Comparison of ENCODE assay signal across 11 cellular contexts in genomic region chr18:23232331-23232730, GRCh38.
DNase-seq lines count a peak whose midpoint lies in the region; ATAC-seq and TF ChIP-seq lines count a peak whose summit lies in the region.
"Had no signal": no experiment of that assay in that cellular context is flagged by ENCODE, and none has a peak within 500 bp of the region (broad histone marks: within the 10 kb centered on the region; RNA-seq: fewer than 3 reads in every experiment).

No MANE protein-coding gene starts in this region.

- peaks cover 18% of the 10 kb centered on the region for H3K9me1 ChIP-seq in IMR-90 (ENCODE audit: insufficient read depth, low read length)

- peak overlapping the region; percentile 6; the same call in 1 of the 3 replicates for H2BK15ac ChIP-seq in IMR-90 (ENCODE audit: low read depth, low read length)
- no peak overlapping the region for H2BK15ac ChIP-seq in mesenchymal stem cell (ENCODE audit: low read depth, poor library complexity, severe bottlenecking)

- peak overlapping the region in 1 of 2 experiments; percentile 11 for H2BK12ac ChIP-seq in mesenchymal stem cell (ENCODE audit: low read length in 2 of 2)

- H3K27ac Mint-ChIP-seq in CD14-positive monocyte = peak overlapping the region in 5 of 7 donors; percentile 59 to 97 (median 95)
- H3K27ac Mint-ChIP-seq in activated T-helper 1 cell treated with anti-CD3 and anti-CD28 coated beads, Interleukin-12 subunit alpha, Interleukin-12 subunit beta, Interleukin-2, Interleukin-4 antibody, amounts not matched to agents 30 ng/mL and 10 ng/mL and 1 ng/mL, durations not matched to agents 14 hours and 24 hours and 36 hours = peak overlapping the region; percentile 22

- H4K8ac ChIP-seq in IMR-90 (ENCODE audit: low read depth in 2 of 2, low read length in 2 of 2) (peak overlapping the region in 1 of 2 experiments; percentile 54; a peak in 3 of 4 replicates), mesenchymal stem cell (ENCODE audit: low read length) (no peak overlapping the region)

- peaks cover 17% of the 10 kb centered on the region for H3K4me1 ChIP-seq in IMR-90 (ENCODE audit: control insufficient read depth, insufficient read depth, low read length)
- peaks cover 18% of the 10 kb centered on the region for H3K4me1 ChIP-seq in mesenchymal stem cell (ENCODE audit: control insufficient read depth, insufficient read depth, low read depth, low read length)

- in situ Hi-C loops in IMR-90 (cut with MboI; ENCODE audit: low sequenced_read_pairs) = no loop called here

- no TSS peak for BruUV-seq in IMR-90 (replicated peaks; lab: Mats Ljungman, UMichigan)

- H3K4me1 Mint-ChIP-seq in CD14-positive monocyte = peaks cover 48% of the 10 kb centered on the region
- H3K4me1 Mint-ChIP-seq in activated T-helper 1 cell treated with anti-CD3 and anti-CD28 coated beads, Interleukin-12 subunit alpha, Interleukin-12 subunit beta, Interleukin-2, Interleukin-4 antibody, amounts not matched to agents 30 ng/mL and 10 ng/mL and 1 ng/mL, durations not matched to agents 14 hours and 24 hours and 36 hours (ENCODE audit: low read depth) = peaks cover 59% of the 10 kb centered on the region

- WGBS in IMR-90 (ENCODE audit: extremely low coverage in 2 of 2, insufficient read length in 1 of 2), 2 experiments = no CpG with 5 or more reads among the region's 6 CpGs
- WGBS in mesenchymal stem cell = 93% methylated on average over 6 of the region's 6 CpGs

- H3K9me3 ChIP-seq in IMR-90 (ENCODE audit: control insufficient read depth, insufficient read depth, low read length) (no peaks in the 10 kb centered on the region), mesenchymal stem cell (ENCODE audit: control insufficient read depth, low read length) (no peaks in the 10 kb centered on the region)
- H3K9me3 ChIP-seq: Caco-2 had no signal

- no peak overlapping the region for H3K4ac ChIP-seq in IMR-90 (ENCODE audit: low read depth, low read length)
- H3K4ac ChIP-seq in mesenchymal stem cell (ENCODE audit: low read depth in 1 of 2, low read length in 2 of 2) = no peak overlapping the region

- H2AFZ ChIP-seq in IMR-90 (replicated peaks; ENCODE audit: low read length, poor library complexity) = no peak overlapping the region
- no peak overlapping the region for H2AFZ ChIP-seq in mesenchymal stem cell (ENCODE audit: low read depth, low read length)

- H3K27ac ChIP-seq in IMR-90 (ENCODE audit: insufficient read depth, low read length) (no peak overlapping the region), mesenchymal stem cell (ENCODE audit: low read length, poor library complexity, severe bottlenecking) (no peak overlapping the region)
- H3K27ac ChIP-seq: RWPE1 had no signal

- peak overlapping the region; percentile 11; the same call in 1 of the 2 replicates for H4K91ac ChIP-seq in IMR-90 (ENCODE audit: insufficient read depth, low read depth, low read length)
- H4K91ac ChIP-seq in mesenchymal stem cell (ENCODE audit: low read length) = no peak overlapping the region

- H3K9ac ChIP-seq in IMR-90 (ENCODE audit: low read depth, low read length) (no peak overlapping the region), mesenchymal stem cell (ENCODE audit: low read length) (peak overlapping the region; percentile 84)

- H3K27me3 Mint-ChIP-seq in CD14-positive monocyte (ENCODE audit: low read depth in 3 of 3) = peaks cover 0 to 7% (median 6%) of the 10 kb centered on the region in 3 donors
- peaks cover 8% of the 10 kb centered on the region for H3K27me3 Mint-ChIP-seq in activated T-helper 1 cell treated with anti-CD3 and anti-CD28 coated beads, Interleukin-12 subunit alpha, Interleukin-12 subunit beta, Interleukin-2, Interleukin-4 antibody, amounts not matched to agents 30 ng/mL and 10 ng/mL and 1 ng/mL, durations not matched to agents 14 hours and 24 hours and 36 hours (ENCODE audit: insufficient read depth)

- no peaks in the 10 kb centered on the region for H4K20me1 ChIP-seq in IMR-90 (ENCODE audit: insufficient read depth, low read length)

- H3K79me1 ChIP-seq in IMR-90 (ENCODE audit: low read depth in 1 of 2, low read length in 2 of 2) = peaks cover 9 to 18% of the 10 kb centered on the region in 2 experiments; a peak in 2 of 4 replicates
- H3K79me1 ChIP-seq in mesenchymal stem cell (replicated peaks; ENCODE audit: low read length, poor library complexity, severe bottlenecking) = no peaks in the 10 kb centered on the region

- H3K4me2 ChIP-seq in IMR-90 (ENCODE audit: low read depth, low read length) = no peak overlapping the region
- no peak overlapping the region for H3K4me2 ChIP-seq in mesenchymal stem cell (ENCODE audit: low read length, poor library complexity, severe bottlenecking)

- no peak for TF ChIP-seq RAD21 in IMR-90 (IDR thresholded peaks at IDR 0.05; ENCODE audit: low read length)

- no peak for TF ChIP-seq POLR2A in IMR-90 (IDR thresholded peaks at IDR 0.05; ENCODE audit: low read depth, low read length)

- POLR2A ChIA-PET in IMR-90 (lab: Charles Lee; ENCODE audit: unreplicated experiment) = no interaction called here

- dilution Hi-C loops in IMR-90 (cut with HindIII; ENCODE audit: low sequenced_read_pairs, unreplicated experiment) = no loop called here

- H3K36me3 Mint-ChIP-seq in CD14-positive monocyte = no peaks in the 10 kb centered on the region
- H3K36me3 Mint-ChIP-seq in activated T-helper 1 cell treated with anti-CD3 and anti-CD28 coated beads, Interleukin-12 subunit alpha, Interleukin-12 subunit beta, Interleukin-2, Interleukin-4 antibody, amounts not matched to agents 30 ng/mL and 10 ng/mL and 1 ng/mL, durations not matched to agents 14 hours and 24 hours and 36 hours (ENCODE audit: low read depth) = peaks cover 4% of the 10 kb centered on the region

- H2BK120ac ChIP-seq in IMR-90 (ENCODE audit: low read depth, low read length) = no peak overlapping the region
- no peak overlapping the region for H2BK120ac ChIP-seq in mesenchymal stem cell (ENCODE audit: low read depth, low read length)

- CTCF ChIA-PET in IMR-90 (lab: Yijun Ruan, JAX) = no interaction called here

- no peak for ATAC-seq in IMR-90 (ENCODE audit: low read depth)
- no peak for ATAC-seq in HG02798 (IDR thresholded peaks at IDR 0.05; ENCODE audit: poor library complexity, unreplicated experiment)
- ATAC-seq in HG02884 (IDR thresholded peaks at IDR 0.05; ENCODE audit: unreplicated experiment) = no peak

- peak overlapping the region in 1 of 2 donors; percentile 9 for H3K4me3 Mint-ChIP-seq in CD14-positive monocyte
- no peak overlapping the region for H3K4me3 Mint-ChIP-seq in activated T-helper 1 cell treated with anti-CD3 and anti-CD28 coated beads, Interleukin-12 subunit alpha, Interleukin-12 subunit beta, Interleukin-2, Interleukin-4 antibody, amounts not matched to agents 30 ng/mL and 10 ng/mL and 1 ng/mL, durations not matched to agents 14 hours and 24 hours and 36 hours

- H2AK5ac ChIP-seq in IMR-90 (ENCODE audit: low read depth, low read length) (peak overlapping the region; percentile 38; the same call in 1 of the 2 replicates), mesenchymal stem cell (ENCODE audit: low read length, severe bottlenecking) (no peak overlapping the region)

- H3K56ac ChIP-seq in IMR-90 (ENCODE audit: extremely low read depth, insufficient read depth, low read length) = no peak overlapping the region

- H3K14ac ChIP-seq in IMR-90 (replicated peaks; ENCODE audit: low read depth, low read length) (no peak overlapping the region), mesenchymal stem cell (ENCODE audit: low read length in 2 of 2) (no peak overlapping the region)

- H2AK9ac ChIP-seq in IMR-90 (replicated peaks; ENCODE audit: low read depth, low read length, poor library complexity) = no peak overlapping the region

- intact Hi-C loops in CD14-positive monocyte (cut with micrococcal nuclease) (loop anchor here (5.0 to 10.0 kb wide), 3 partner anchors 155 to 352 kb away; partner anchors contain the start of gene NPC1 (in 1 of the 2)), IMR-90 (cut with micrococcal nuclease) (no loop called here)
- intact Hi-C loops in activated T-helper 1 cell treated with anti-CD3 and anti-CD28 coated beads, Interleukin-12 subunit alpha, Interleukin-12 subunit beta, Interleukin-2, Interleukin-4 antibody, amounts not matched to agents 30 ng/mL and 10 ng/mL and 1 ng/mL, durations not matched to agents 14 hours and 24 hours and 36 hours (cut with micrococcal nuclease) = loop anchor here (5.0 to 10.0 kb wide), 5 partner anchors 145 to 782 kb away; partner anchors contain the start of genes NPC1 and TTC39C

- H2BK20ac ChIP-seq in IMR-90 (ENCODE audit: low read depth, low read length) = peak overlapping the region; percentile 18; the same call in 1 of the 2 replicates

- no peak overlapping the region for H3K23ac ChIP-seq in IMR-90 (ENCODE audit: low read depth, low read length)
- H3K23ac ChIP-seq in mesenchymal stem cell (ENCODE audit: low read length in 2 of 2) = no peak overlapping the region

- H3K4me3 ChIP-seq in IMR-90 (ENCODE audit: insufficient read depth, low read depth, low read length) = no peak overlapping the region
- H3K4me3 ChIP-seq in mesenchymal stem cell (ENCODE audit: insufficient read depth in 1 of 2, low read depth in 1 of 2, low read length in 2 of 2) = no peak overlapping the region

- H3K27me3 ChIP-seq in IMR-90 (ENCODE audit: control insufficient read depth, insufficient read depth, low read length) (no peaks in the 10 kb centered on the region), mesenchymal stem cell (ENCODE audit: control insufficient read depth in 1 of 2, insufficient read depth in 1 of 2, low read length in 2 of 2) (no peaks in the 10 kb centered on the region)

- H3K9me3 Mint-ChIP-seq in CD14-positive monocyte = peaks cover 0 to 6% (median 0%) of the 10 kb centered on the region in 7 donors
- H3K9me3 Mint-ChIP-seq in activated T-helper 1 cell treated with anti-CD3 and anti-CD28 coated beads, Interleukin-12 subunit alpha, Interleukin-12 subunit beta, Interleukin-2, Interleukin-4 antibody, amounts not matched to agents 30 ng/mL and 10 ng/mL and 1 ng/mL, durations not matched to agents 14 hours and 24 hours and 36 hours = peaks cover 5% of the 10 kb centered on the region

- no peak for DNase-seq in CD14-positive monocyte (ENCODE audit: low spot score)
- no peak for DNase-seq in IMR-90
- DNase-seq in activated T-helper 1 cell treated with anti-CD3 and anti-CD28 coated beads, Interleukin-12 subunit alpha, Interleukin-12 subunit beta, Interleukin-2, Interleukin-4 antibody, amounts not matched to agents 30 ng/mL and 10 ng/mL and 1 ng/mL, durations not matched to agents 14 hours and 24 hours and 36 hours (ENCODE audit: low spot score) = no peak
- no peak for DNase-seq in mesenchymal stem cell
- no peak for DNase-seq in H4 (ENCODE audit: low spot score)
- DNase-seq in stimulated activated CD4-positive, alpha-beta T cell treated with anti-CD3 and anti-CD28 coated beads, Interleukin-15, amount 100 ng/mL, for 24 hours = no peak
- DNase-seq: amniotic stem cell, Caco-2 had no signal

- H3K18ac ChIP-seq in IMR-90 (ENCODE audit: low read depth, low read length) = no peak overlapping the region
- H3K18ac ChIP-seq in mesenchymal stem cell (ENCODE audit: low read depth in 1 of 2, low read length in 2 of 2) = no peak overlapping the region

- H3K36me3 ChIP-seq in IMR-90 (ENCODE audit: control insufficient read depth, insufficient read depth, low read length) (peaks cover 39% of the 10 kb centered on the region), mesenchymal stem cell (ENCODE audit: control insufficient read depth in 1 of 2, insufficient read depth in 2 of 2, low read depth in 1 of 2, low read length in 2 of 2) (peaks cover 22 to 35% of the 10 kb centered on the region in 2 experiments)

- TF ChIP-seq CTCF in CD14-positive monocyte (IDR thresholded peaks at IDR 0.05) (no peak), IMR-90 (conservative IDR thresholded peaks at IDR 0.05; ENCODE audit: low read depth, low read length) (no peak)

- no peak overlapping the region for H4K5ac ChIP-seq in IMR-90 (ENCODE audit: low read depth, low read length)

- H2BK5ac ChIP-seq in IMR-90 (ENCODE audit: low read depth, low read length, poor library complexity, severe bottlenecking) = no peak overlapping the region
- no peak overlapping the region for H2BK5ac ChIP-seq in mesenchymal stem cell (ENCODE audit: low read depth, low read length, poor library complexity, severe bottlenecking)
